In the genomic region with DNA sequence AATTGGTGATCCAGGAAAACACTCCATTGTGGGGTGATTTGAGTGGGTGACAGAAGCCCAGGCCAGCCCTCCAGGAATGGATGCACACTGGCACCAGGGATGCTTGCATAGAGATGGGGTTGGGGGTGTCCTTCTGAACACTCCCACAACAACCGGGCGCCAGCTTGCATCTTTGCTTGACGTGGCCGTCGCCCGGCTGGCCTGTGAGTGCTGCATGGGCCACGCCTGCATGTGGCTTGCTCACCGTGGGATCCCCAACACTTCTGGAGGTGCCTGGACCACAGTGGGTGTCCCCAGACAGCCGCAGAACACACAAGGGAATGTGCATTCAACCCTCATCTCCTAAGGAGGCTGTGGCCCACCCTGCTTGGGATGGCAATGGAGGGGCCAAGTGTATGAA, we compare ENCODE assay signal across 26 cellular contexts.
"Had no signal": no experiment of that assay in that cellular context is flagged by ENCODE, and none has a peak within 500 bp of the region (broad histone marks: within the 10 kb centered on the region; RNA-seq: fewer than 3 reads in every experiment).

No MANE protein-coding gene starts in this region.

- DNase-seq: activated CD4-positive, alpha-beta T cell treated with anti-CD3 and anti-CD28 coated beads for 4 hours; activated CD4-positive, alpha-beta T cell treated with anti-CD3 and anti-CD28 coated beads, Interleukin-2, amount 50 U/mL, for 4 hours; activated CD8-positive, alpha-beta memory T cell treated with anti-CD3 and anti-CD28 coated beads, Interleukin-2, amount 50 U/mL, for 48 hours; activated CD8-positive, alpha-beta T cell treated with anti-CD3 and anti-CD28 coated beads, Interleukin-2, amount 10 ng/mL, durations not matched to agents 7 days and 5 days; activated effector memory CD4-positive, alpha-beta T cell treated with Interleukin-2 at 50 U/mL for 16 hours; activated naive CD4-positive, alpha-beta T cell; activated T-cell treated with anti-CD3 and anti-CD28 coated beads, Interleukin-2, amount 50 U/mL, for 1 hour; aorta; MG63; MV-4-11; NCI-H1092 treated with DMSO at 0.1 percent for 48 hours; NCI-H1417 treated with DMSO at 0.1 percent for 48 hours; NCI-H1694; NCI-H2029; NCI-H2107; NCI-H2171 treated with DMSO at 0.1 percent for 48 hours; NCI-H226; NCI-H526; NCI-H82; RPMI8226; SHP77 treated with DMSO at 0.1 percent for 48 hours had no signal

- H3K27ac Mint-ChIP-seq: activated naive CD4-positive, alpha-beta T cell treated with anti-CD3 and anti-CD28 coated beads, Interleukin-2, amount 50 U/mL, for 24 hours; T-helper 1 cell treated with Interleukin-12 subunit alpha and Interleukin-12 subunit beta and Interleukin-4 antibody, amounts not matched to agents 30 μg/mL and 1 μg/mL, for 36 hours had no signal

- H3K4me1 Mint-ChIP-seq: activated naive CD4-positive, alpha-beta T cell treated with anti-CD3 and anti-CD28 coated beads, Interleukin-2, amount 50 U/mL, for 24 hours had no signal

- H3K4me3 ChIP-seq: MG63 had no signal

- H3K9me3 ChIP-seq: MG63 had no signal

- H3K9me3 Mint-ChIP-seq: activated naive CD4-positive, alpha-beta T cell treated with anti-CD3 and anti-CD28 coated beads, Interleukin-2, amount 50 U/mL, for 24 hours; T-helper 1 cell treated with Interleukin-12 subunit alpha and Interleukin-12 subunit beta and Interleukin-4 antibody, amounts not matched to agents 30 μg/mL and 1 μg/mL, for 36 hours had no signal

- H3K36me3 Mint-ChIP-seq: activated naive CD4-positive, alpha-beta T cell treated with anti-CD3 and anti-CD28 coated beads, Interleukin-2, amount 50 U/mL, for 24 hours had no signal

- H3K27me3 ChIP-seq: MG63 had no signal

- H3K27ac ChIP-seq: KMS-11 had no signal

- ATAC-seq: activated CD4-positive, CD25-positive, alpha-beta regulatory T cell treated with anti-CD3 and anti-CD28 coated beads, Interleukin-2, amount 50 U/mL, for 24 hours; activated CD8-positive, alpha-beta T cell treated with anti-CD3 and anti-CD28 coated beads, Interleukin-2, amount 10 ng/mL, durations not matched to agents 7 days and 5 days; Panc1 had no signal

- H3K4me3 Mint-ChIP-seq: activated CD8-positive, alpha-beta T cell treated with anti-CD3 and anti-CD28 coated beads, Interleukin-2, amount 10 ng/mL, durations not matched to agents 7 days and 5 days; activated naive CD4-positive, alpha-beta T cell treated with anti-CD3 and anti-CD28 coated beads, Interleukin-2, amount 50 U/mL, for 24 hours; T-helper 1 cell treated with Interleukin-12 subunit alpha and Interleukin-12 subunit beta and Interleukin-4 antibody, amounts not matched to agents 30 μg/mL and 1 μg/mL, for 36 hours had no signal

- H3K27me3 Mint-ChIP-seq: activated naive CD4-positive, alpha-beta T cell treated with anti-CD3 and anti-CD28 coated beads, Interleukin-2, amount 50 U/mL, for 24 hours had no signal
